ENCODE assay signal across 16 cellular contexts in genomic region chr11:85541683-85542082, GRCh38.
"Had no signal": no experiment of that assay in that cellular context is flagged by ENCODE, and none has a peak within 500 bp of the region (broad histone marks: within the 10 kb centered on the region; RNA-seq: fewer than 3 reads in every experiment).

No MANE protein-coding gene starts in this region.

- H3K27me3 ChIP-seq: heart left ventricle, pancreas had no signal

- H3K36me3 ChIP-seq: heart left ventricle, pancreas had no signal

- H3K4me1 Mint-ChIP-seq: naive thymus-derived CD4-positive, alpha-beta T cell had no signal

- H3K4me3 Mint-ChIP-seq: naive thymus-derived CD4-positive, alpha-beta T cell had no signal

- H3K27ac ChIP-seq: pancreas had no signal

- DNase-seq: cerebellar nuclear complex; effector CD4-positive, alpha-beta T cell; foreskin melanocyte; heart left ventricle; hippocampal formation; kidney; left colon; naive thymus-derived CD4-positive, alpha-beta T cell; occipital lobe; pancreas; right cardiac atrium; small intestine; stimulated activated CD4-positive, alpha-beta T cell treated with anti-CD3 and anti-CD28 coated beads, Interleukin-2, amount 100 ng/mL, for 48 hours; stimulated activated naive CD4-positive, alpha-beta T cell treated with Interleukin-2 at 50 U/mL for 16 hours; trophoblast cell had no signal

- H3K4me3 ChIP-seq: heart left ventricle, pancreas had no signal

- H3K9me3 ChIP-seq: heart left ventricle, pancreas had no signal

- H3K27ac Mint-ChIP-seq: naive thymus-derived CD4-positive, alpha-beta T cell; progenitor cell of endocrine pancreas had no signal

- H3K4me1 ChIP-seq: pancreas had no signal

- H3K27me3 Mint-ChIP-seq: naive thymus-derived CD4-positive, alpha-beta T cell; progenitor cell of endocrine pancreas had no signal

- ATAC-seq: heart left ventricle; left colon; naive thymus-derived CD4-positive, alpha-beta T cell; pancreas; right cardiac atrium had no signal
